In the genomic region with DNA sequence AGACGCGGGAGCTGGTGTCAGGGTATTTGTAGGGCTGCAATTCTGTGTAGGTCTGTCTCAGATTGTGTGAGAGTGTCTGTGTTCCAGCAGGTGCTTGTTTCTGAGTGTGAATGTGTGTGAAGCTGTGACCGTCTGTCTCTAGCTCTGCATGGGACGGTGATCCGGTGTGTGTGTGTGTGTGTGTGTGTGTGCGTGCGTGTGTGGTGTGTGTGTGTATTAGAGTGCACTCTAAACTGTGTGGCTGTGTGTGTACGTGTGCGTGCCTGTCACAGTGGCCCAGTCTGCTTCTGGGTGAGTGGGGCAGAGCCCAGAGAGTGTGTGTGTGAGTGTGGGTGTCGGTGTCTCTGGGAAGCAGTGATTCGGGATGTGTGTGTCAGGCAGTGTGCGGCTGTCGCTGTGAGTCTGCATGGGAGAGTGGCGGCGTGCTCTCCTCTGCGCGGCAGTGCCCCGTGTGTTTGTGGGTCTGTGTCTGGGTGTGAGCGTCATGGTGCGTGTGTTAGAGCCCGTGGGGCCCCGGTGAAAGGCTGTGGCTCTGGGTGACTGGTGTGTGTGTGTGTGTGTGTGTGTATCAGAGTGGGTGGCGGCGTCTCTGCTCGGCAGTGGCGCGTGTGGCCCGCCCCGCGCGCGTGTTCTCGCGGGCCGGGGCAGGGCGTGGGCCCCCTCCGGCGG, we compare ENCODE assay signal across 8 cellular contexts. TPM values are rescaled to one million over a fixed set of nuclear protein-coding genes. Genes with fewer than 3 reads are reported as not detected.
A peak's percentile ranks its signal among the peaks of the same experiment; 100 is the strongest.
DNase-seq lines count a peak whose midpoint lies in the region; ATAC-seq and TF ChIP-seq lines count a peak whose summit lies in the region.

No MANE protein-coding gene starts in this region.

- H3K4me1 ChIP-seq in CD4-positive, alpha-beta memory T cell (ENCODE audit: insufficient read depth, low read length) = peaks cover 8% of the 10 kb centered on the region
- peaks cover 31% of the 10 kb centered on the region for H3K4me1 ChIP-seq in PC-3 (ENCODE audit: insufficient read depth, low read length)
- no peaks in the 10 kb centered on the region for H3K4me1 ChIP-seq in Caco-2

- BruUV-seq in PC-3 (replicated peaks; lab: Mats Ljungman, UMichigan) (TSS peak; percentile 83), Caco-2 (replicated peaks; lab: Mats Ljungman, UMichigan) (no TSS peak)

- H3K9me2 ChIP-seq in PC-3 (replicated peaks; ENCODE audit: low read length) (no peaks in the 10 kb centered on the region), neural cell (ENCODE audit: insufficient read depth, low read length) (no peaks in the 10 kb centered on the region)

- TF ChIP-seq EP300 in neural cell (conservative IDR thresholded peaks at IDR 0.05; ENCODE audit: poor library complexity, severe bottlenecking) = no peak

- H4K20me1 ChIP-seq in PC-3 (ENCODE audit: low read length) = peaks cover 10% of the 10 kb centered on the region; the same call in 1 of the 2 replicates
- no peaks in the 10 kb centered on the region for H4K20me1 ChIP-seq in neural cell (ENCODE audit: insufficient read depth)

- peak overlapping the region; percentile 19; the same call in 1 of the 2 replicates for H2AFZ ChIP-seq in PC-3 (ENCODE audit: low read length)
- no peak overlapping the region for H2AFZ ChIP-seq in neural cell (ENCODE audit: low read depth, low read length)

- peaks cover 35 to 52% of the 10 kb centered on the region in 2 donors for H3K27me3 Mint-ChIP-seq in CD4-positive, alpha-beta memory T cell
- H3K27me3 Mint-ChIP-seq in Caco-2 (ENCODE audit: insufficient read depth, unreplicated experiment) = peaks cover 11% of the 10 kb centered on the region

- H3K9ac ChIP-seq in PC-3 (ENCODE audit: low read length) (peak overlapping the region; percentile 46), neural cell (ENCODE audit: low read length) (peak overlapping the region; percentile 44)

- H3K4me3 ChIP-seq in CD4-positive, alpha-beta memory T cell (ENCODE audit: low read length in 2 of 2) = no peak overlapping the region
- H3K4me3 ChIP-seq in PC-3 (ENCODE audit: low read length) (peak overlapping the region; percentile 61), neural cell (ENCODE audit: low read length) (peak overlapping the region; percentile 57), Caco-2 (ENCODE audit: low read depth, low read length) (no peak overlapping the region)

- ATAC-seq in PC-3 (peak; percentile 25), esophagus mucosa (peak; percentile 5), GM21447 (IDR thresholded peaks at IDR 0.05; ENCODE audit: unreplicated experiment) (no peak)

- H3K79me2 ChIP-seq in PC-3 (ENCODE audit: low read length) (peaks cover 40% of the 10 kb centered on the region), neural cell (replicated peaks; ENCODE audit: insufficient read depth, low read length) (peaks cover 11% of the 10 kb centered on the region)

- peak in 2 of 5 donors; percentile 5 to 19 for DNase-seq in CD4-positive, alpha-beta memory T cell
- DNase-seq in PC-3 (no peak), AG08396 (ENCODE audit: low spot score) (no peak), Caco-2 (no peak), RKO (ENCODE audit: low spot score) (no peak)

- H3F3A ChIP-seq in PC-3 (ENCODE audit: low read length, unreplicated experiment) = no peaks in the 10 kb centered on the region
- no peaks in the 10 kb centered on the region for H3F3A ChIP-seq in neural cell (ENCODE audit: insufficient read depth, low read length, poor library complexity, severe bottlenecking)

- peaks cover 0 to 2% (median 0%) of the 10 kb centered on the region in 8 donors for H3K9me3 Mint-ChIP-seq in CD4-positive, alpha-beta memory T cell
- H3K9me3 Mint-ChIP-seq in Caco-2 (ENCODE audit: unreplicated experiment) = no peaks in the 10 kb centered on the region

- intact Hi-C loops in CD4-positive, alpha-beta memory T cell (cut with micrococcal nuclease) = no loop called here
- intact Hi-C loops in PC-3 (cut with micrococcal nuclease) (loop anchor here (1.0 to 10.0 kb wide), 6 partner anchors 170 to 475 kb away; no protein-coding TSS in a partner anchor), Caco-2 (cut with micrococcal nuclease; ENCODE audit: unreplicated experiment) (no loop called here)

- H3K9me3 ChIP-seq in CD4-positive, alpha-beta memory T cell (ENCODE audit: control insufficient read depth in 1 of 2, low read length in 2 of 2) = no peaks in the 10 kb centered on the region
- no peaks in the 10 kb centered on the region for H3K9me3 ChIP-seq in PC-3 (ENCODE audit: low read length)
- H3K9me3 ChIP-seq in neural cell (ENCODE audit: low read length) = no peaks in the 10 kb centered on the region
- H3K9me3 ChIP-seq in Caco-2 = no peaks in the 10 kb centered on the region

- H3K4me2 ChIP-seq in PC-3 (ENCODE audit: low read length) = peak overlapping the region; percentile 77
- no peak overlapping the region for H3K4me2 ChIP-seq in neural cell (ENCODE audit: low read length)

- peak overlapping the region in 1 of 7 donors; percentile 60 for H3K27ac Mint-ChIP-seq in CD4-positive, alpha-beta memory T cell
- H3K27ac Mint-ChIP-seq in Caco-2 (ENCODE audit: unreplicated experiment) = no peak overlapping the region

- POLR2A ChIA-PET in CD4-positive, alpha-beta memory T cell (lab: Charles Lee; ENCODE audit: partially characterized antibody) = no interaction called here
- POLR2A ChIA-PET in PC-3 (lab: Charles Lee; ENCODE audit: unreplicated experiment) = no interaction called here
- POLR2A ChIA-PET in Caco-2 (lab: Charles Lee) = no interaction called here

- no peak for TF ChIP-seq RAD21 in neural cell (conservative IDR thresholded peaks at IDR 0.05)

- CTCF ChIA-PET in CD4-positive, alpha-beta memory T cell (lab: Charles Lee; ENCODE audit: partially characterized antibody) = interaction anchor here (0.8 kb wide), 1 partner anchor 366 kb away, joined by 3 read pairs; no protein-coding TSS in a partner anchor
- CTCF ChIA-PET in PC-3 (lab: Charles Lee) = interaction anchor here (0.5 to 0.6 kb wide), 2 partner anchors 293 to 477 kb away, joined by 3 read pairs; no protein-coding TSS in a partner anchor
- CTCF ChIA-PET in Caco-2 (lab: Charles Lee) = no interaction called here

- no peak overlapping the region for H3K27ac ChIP-seq in CD4-positive, alpha-beta memory T cell (ENCODE audit: low read depth, low read length)
- H3K27ac ChIP-seq in PC-3 (ENCODE audit: low read length) (0 out of 2 replicates have a peak overlapping the region, but pooled peaks have one; percentile 1), neural cell (ENCODE audit: low read length) (no peak overlapping the region)

- peaks cover 17% of the 10 kb centered on the region for H3K27me3 ChIP-seq in CD4-positive, alpha-beta memory T cell (ENCODE audit: insufficient read depth, low read length)
- H3K27me3 ChIP-seq in PC-3 (ENCODE audit: low read length) (no peaks in the 10 kb centered on the region), neural cell (ENCODE audit: insufficient read depth, low read depth, low read length) (no peaks in the 10 kb centered on the region), Caco-2 (replicated peaks; ENCODE audit: control insufficient read depth, insufficient read depth, low read length) (no peaks in the 10 kb centered on the region)

- H3K36me3 ChIP-seq in CD4-positive, alpha-beta memory T cell (ENCODE audit: insufficient read depth, low read length) = no peaks in the 10 kb centered on the region
- no peaks in the 10 kb centered on the region for H3K36me3 ChIP-seq in PC-3 (ENCODE audit: low read depth, low read length)
- H3K36me3 ChIP-seq in neural cell (ENCODE audit: insufficient read depth, low read length) = no peaks in the 10 kb centered on the region
- no peaks in the 10 kb centered on the region for H3K36me3 ChIP-seq in Caco-2 (ENCODE audit: control insufficient read depth, insufficient read depth, low read length)

- no peak for TF ChIP-seq CTCF in PC-3 (conservative IDR thresholded peaks at IDR 0.05; ENCODE audit: low read depth, low read length)
- TF ChIP-seq CTCF in neural cell (IDR thresholded peaks at IDR 0.05; ENCODE audit: poor library complexity, severe bottlenecking) = no peak
- TF ChIP-seq CTCF in Caco-2 (IDR thresholded peaks at IDR 0.05; ENCODE audit: insufficient read depth in 1 of 2, low read depth in 1 of 2, low read length in 1 of 2, severe bottlenecking in 1 of 2, unreplicated experiment in 1 of 2) = no peak

- peaks cover 11 to 17% (median 13%) of the 10 kb centered on the region in 4 donors for H3K4me1 Mint-ChIP-seq in CD4-positive, alpha-beta memory T cell
- no peaks in the 10 kb centered on the region for H3K4me1 Mint-ChIP-seq in Caco-2 (ENCODE audit: low read depth, unreplicated experiment)

- H3K4me3 Mint-ChIP-seq in CD4-positive, alpha-beta memory T cell = peak overlapping the region; percentile 59 to 91 (median 84)
- no peak overlapping the region for H3K4me3 Mint-ChIP-seq in Caco-2 (ENCODE audit: unreplicated experiment)

- H3K36me3 Mint-ChIP-seq in CD4-positive, alpha-beta memory T cell = no peaks in the 10 kb centered on the region
- H3K36me3 Mint-ChIP-seq in Caco-2 (ENCODE audit: insufficient read depth, unreplicated experiment) = no peaks in the 10 kb centered on the region

TF ChIP-seq in neural cell, 6 proteins besides CTCF, POLR2A, EP300 and RAD21 (continues in another document):
- TF ChIP-seq POLR2AphosphoS5 (IDR thresholded peaks at IDR 0.05) = no peak

RNA-seq across cellular contexts. Expression of a gene that starts 0.4 kb away (rescaled TPM):
- total RNA-seq in CD4-positive, alpha-beta memory T cell = under 1 TPM; 0.29 to 0.47 TPM
- not detected for polyA plus RNA-seq in CD4-positive, alpha-beta memory T cell
- total RNA-seq in PC-3 (2014; rRNA removed) (56.7 and 57.0 TPM in 2 replicates), esophagus mucosa (0.24 TPM), Caco-2 (2022) (not detected in 2 replicates)
- 9.3 and 9.5 TPM in 2 replicates for polyA plus RNA-seq in neural cell
- polyA minus RNA-seq in neural cell = 19.2 and 21.0 TPM in 2 replicates

Comparison
In these comparisons a context has a peak if more than half of its experiments do, and no peak if none do; other contexts are left out.
1. H3K4me3 ChIP-seq: peak in PC-3 (single experiment) and neural cell (single experiment); none in CD4-positive, alpha-beta memory T cell (0 of 2) and Caco-2 (single experiment).
2. RNA of a gene that starts 0.4 kb away (total RNA-seq): 56.7 to 57.0 TPM in PC-3; 0.29 to 0.47 TPM in CD4-positive, alpha-beta memory T cell, 0.24 TPM in esophagus mucosa (single experiment) and not detected in Caco-2; every median in the first group is over 10 times any median in the second.